In the genomic region with DNA sequence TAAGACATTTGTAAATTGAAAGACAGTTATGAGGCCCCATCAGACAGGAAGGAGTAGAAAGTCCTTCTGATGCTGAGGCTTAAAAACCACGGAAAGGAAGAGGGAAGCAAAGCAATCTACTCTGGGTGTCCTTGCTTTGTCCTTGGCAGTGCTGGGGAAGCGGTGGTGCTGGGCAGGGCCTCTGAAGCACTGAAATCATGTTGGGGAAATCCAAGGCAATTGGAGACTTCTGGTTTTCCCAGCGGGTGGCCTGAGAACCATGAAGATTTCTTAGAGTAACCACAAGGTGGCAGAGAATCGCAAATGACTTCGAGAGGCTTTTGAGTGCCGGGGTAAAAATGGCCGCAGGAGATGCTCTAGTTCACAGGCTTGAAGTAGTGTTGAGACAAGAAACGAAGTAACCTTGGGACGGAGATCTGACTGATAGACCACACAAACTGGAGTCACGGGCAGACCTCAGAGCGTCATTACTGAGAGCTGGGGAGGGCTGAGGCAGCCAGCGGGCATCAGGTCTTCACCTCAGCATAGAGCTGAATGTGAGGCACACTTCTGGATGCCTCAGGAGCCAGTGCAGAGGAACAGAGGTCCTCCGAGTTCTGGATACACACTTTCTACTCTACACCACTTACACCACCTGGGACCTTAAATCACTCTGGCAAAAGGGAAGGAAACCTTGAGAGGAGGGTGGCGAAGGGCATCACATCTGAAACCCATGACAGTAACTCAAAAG, we compare ENCODE assay signal across 1 cellular context.
TF ChIP-seq lines count a peak whose summit lies in the region.

No MANE protein-coding gene starts in this region.

TF ChIP-seq in H1, 55 proteins besides CTCF, POLR2A, EP300 and RAD21:
- TF ChIP-seq RXRA (IDR thresholded peaks at IDR 0.05; ENCODE audit: insufficient read depth, low read depth, low read length) (no peak), CTBP2 (IDR thresholded peaks at IDR 0.05; ENCODE audit: borderline replicate concordance, insufficient read depth, insufficient read length, low read length) (no peak), YY1 (IDR thresholded peaks at IDR 0.05; ENCODE audit: low read depth, low read length) (peak; percentile 93), BRCA1 (IDR thresholded peaks at IDR 0.05; ENCODE audit: low read depth, low read length) (no peak), PHF8 (conservative IDR thresholded peaks at IDR 0.05; ENCODE audit: low read depth, low read length) (no peak)
